ENCODE assay signal across 10 cellular contexts in genomic region chr7:24595671-24596418, GRCh38. TPM values are rescaled to one million over a fixed set of nuclear protein-coding genes. Genes with fewer than 3 reads are reported as not detected.
DNase-seq lines count a peak whose midpoint lies in the region; ATAC-seq, FAIRE-seq and TF ChIP-seq lines count a peak whose summit lies in the region.
"Had no signal": no experiment of that assay in that cellular context is flagged by ENCODE, and none has a peak within 500 bp of the region (broad histone marks: within the 10 kb centered on the region; RNA-seq: fewer than 3 reads in every experiment).

No MANE protein-coding gene starts in this region.

- in situ Hi-C loops in K562 (cut with MboI): no loop called here

- H3K27me3 Mint-ChIP-seq in WTC11 (ENCODE audit: low read depth): no peaks in the 10 kb centered on the region

- ATAC-seq in GM19438 (IDR thresholded peaks at IDR 0.05; ENCODE audit: low read depth, unreplicated experiment): peak; percentile 66
- ATAC-seq in HG03064 (IDR thresholded peaks at IDR 0.05; ENCODE audit: low read depth, unreplicated experiment): peak; percentile 63
- ATAC-seq in K562: no peak
- ATAC-seq in WTC11: no peak

- H3K79me2 ChIP-seq in K562 (ENCODE audit: control insufficient read depth, insufficient read depth, low read length) (peaks cover 50% of the 10 kb centered on the region), OCI-LY7 (ENCODE audit: insufficient read depth, low read depth, low read length) (peaks cover 84% of the 10 kb centered on the region)

- POLR2A ChIA-PET in K562 (lab: Yijun Ruan, JAX) (no interaction called here), OCI-LY7 (lab: Charles Lee) (no interaction called here), WTC11 (lab: Charles Lee) (no interaction called here)

- WGBS in K562 (ENCODE audit: insufficient coverage, low coverage, missing lambda C conversion rate): 86% methylated on average over 7 of the region's 7 CpGs

- H3K27me3 ChIP-seq in K562 (ENCODE audit: control insufficient read depth in 2 of 2, insufficient read depth in 2 of 2, low read length in 2 of 2): no peaks in the 10 kb centered on the region

- no TSS peak for BruUV-seq in K562 (replicated peaks; lab: Mats Ljungman, UMichigan)
- no TSS peak for BruUV-seq in OCI-LY7 (replicated peaks; lab: Mats Ljungman, UMichigan)

- H3K9ac ChIP-seq in K562 (ENCODE audit: insufficient read depth in 1 of 2, low read depth in 2 of 2, low read length in 2 of 2): no peak overlapping the region

- no peak for DNase-seq in GM12891 (ENCODE audit: insufficient read length, low spot score)
- no peak for DNase-seq in K562 (ENCODE audit: extremely low read depth in 1 of 4, low spot score in 3 of 4)
- no peak for DNase-seq in NOMO-1 (lab: John Stamatoyannopoulos, UW; ENCODE audit: unreplicated experiment in 2 of 2)
- DNase-seq in NCI-H510A (lab: John Stamatoyannopoulos, UW): no peak
- no peak for DNase-seq in OCI-LY7 (ENCODE audit: low spot score)
- DNase-seq in WTC11 (ENCODE audit: low spot score): no peak
- DNase-seq: activated CD4-positive, alpha-beta T cell treated with anti-CD3 and anti-CD28 coated beads for 1 hour; Caco-2 had no signal

- H3K4me3 Mint-ChIP-seq in WTC11: no peak overlapping the region

- H4K20me1 ChIP-seq in K562 (replicated peaks; ENCODE audit: control insufficient read depth, insufficient read depth, low read length) (no peaks in the 10 kb centered on the region), OCI-LY7 (ENCODE audit: insufficient read depth, low read length) (peaks cover under 1% of the 10 kb centered on the region)

- H3K4me1 Mint-ChIP-seq in WTC11: 0 out of 2 replicates have a peak, but pooled peaks cover 3% of the 10 kb centered on the region

- intact Hi-C loops in K562 (cut with micrococcal nuclease) (loop anchor here (10.0 kb wide), 1 partner anchor 499 kb away; no protein-coding TSS in a partner anchor), OCI-LY7 (cut with micrococcal nuclease; ENCODE audit: unreplicated experiment) (no loop called here)

- H2AFZ ChIP-seq in K562 (ENCODE audit: low read depth, low read length) (no peak overlapping the region), OCI-LY7 (ENCODE audit: low read length) (no peak overlapping the region)

- no peaks in the 10 kb centered on the region for H3K9me2 ChIP-seq in OCI-LY7 (ENCODE audit: insufficient read depth, low read length)

- H3K9me3 ChIP-seq in K562 (replicated peaks; ENCODE audit: control insufficient read depth, insufficient read depth, low read depth, low read length) (no peaks in the 10 kb centered on the region), OCI-LY7 (ENCODE audit: low read length) (no peaks in the 10 kb centered on the region; the same call in 1 of the 2 replicates)
- H3K9me3 ChIP-seq: Caco-2 had no signal

- H3K27ac Mint-ChIP-seq in WTC11: no peak overlapping the region

- TF ChIP-seq POLR2A in GM12891 (IDR thresholded peaks at IDR 0.05; ENCODE audit: low read depth, low read length) (no peak; the same call in 1 of the 2 replicates), K562 (conservative IDR thresholded peaks at IDR 0.05) (no peak)

- H3K4me3 ChIP-seq in K562 (no peak overlapping the region), OCI-LY7 (ENCODE audit: low read depth, low read length, poor library complexity, severe bottlenecking) (no peak overlapping the region)

- H3K9me1 ChIP-seq in K562 (ENCODE audit: control insufficient read depth, insufficient read depth, low read length): no peaks in the 10 kb centered on the region

- no peaks in the 10 kb centered on the region for H3K4me1 ChIP-seq in K562 (replicated peaks in 1 of 2; ENCODE audit: control insufficient read depth in 2 of 2, insufficient read depth in 2 of 2, low read length in 2 of 2)
- H3K4me1 ChIP-seq in OCI-LY7 (ENCODE audit: insufficient read depth, low read length, poor library complexity, severe bottlenecking): no peaks in the 10 kb centered on the region
- H3K4me1 ChIP-seq: Caco-2 had no signal

- no peak overlapping the region for H3K27ac ChIP-seq in K562 (ENCODE audit: extremely low read depth, low read depth, low read length)
- H3K27ac ChIP-seq in OCI-LY7 (ENCODE audit: low read depth, low read length, poor library complexity, severe bottlenecking): no peak overlapping the region

- peak; percentile 88 for FAIRE-seq in GM12891 (lab: Jason Lieb, UNC)
- no peak for FAIRE-seq in K562 (lab: Jason Lieb, UNC)

- H3K36me3 Mint-ChIP-seq in WTC11: peaks cover 5% of the 10 kb centered on the region; the same call in 1 of the 2 replicates

- H3K36me3 ChIP-seq in K562 (ENCODE audit: control insufficient read depth, insufficient read depth, low read length): 0 out of 3 replicates have a peak, but pooled peaks cover 2% of the 10 kb centered on the region
- peaks cover 11% of the 10 kb centered on the region for H3K36me3 ChIP-seq in OCI-LY7 (ENCODE audit: insufficient read depth, low read length)

- CTCF ChIA-PET in K562 (lab: Yijun Ruan, JAX; ENCODE audit: low intra/inter-chr PET ratio): no interaction called here
- CTCF ChIA-PET in OCI-LY7 (lab: Charles Lee; ENCODE audit: unreplicated experiment): no interaction called here
- CTCF ChIA-PET in WTC11 (lab: Charles Lee): no interaction called here

- no peak for TF ChIP-seq RAD21 in K562 (CRISPR knock-in tag; conservative IDR thresholded peaks at IDR 0.05 in 1 of 2, IDR thresholded peaks at IDR 0.05 in 1 of 2)

- H3K4me2 ChIP-seq in K562 (ENCODE audit: insufficient read depth, low read length): no peak overlapping the region
- no peak overlapping the region for H3K4me2 ChIP-seq in OCI-LY7 (ENCODE audit: low read length)

- no peaks in the 10 kb centered on the region for H3K9me3 Mint-ChIP-seq in WTC11

- TF ChIP-seq CTCF in K562 (IDR thresholded peaks at IDR 0.05 in 2 of 3, conservative IDR thresholded peaks at IDR 0.05 in 1 of 3; ENCODE audit: insufficient read depth in 2 of 3, low read depth in 1 of 3, low read length in 3 of 3): no peak
- no peak for TF ChIP-seq CTCF in OCI-LY7 (conservative IDR thresholded peaks at IDR 0.05; ENCODE audit: low read length)
- TF ChIP-seq CTCF in WTC11 (IDR thresholded peaks at IDR 0.05): no peak

- no peak for TF ChIP-seq EP300 in K562 (IDR thresholded peaks at IDR 0.05; ENCODE audit: low read length)

TF ChIP-seq in GM12891, 5 proteins besides CTCF, POLR2A, EP300 and RAD21:
- no peak for TF ChIP-seq SPI1 (IDR thresholded peaks at IDR 0.05; ENCODE audit: low read depth, low read length)
- TF ChIP-seq POU2F2 (IDR thresholded peaks at IDR 0.05; ENCODE audit: low read depth, low read length): no peak
- TF ChIP-seq PAX5 (IDR thresholded peaks at IDR 0.05; ENCODE audit: insufficient read depth, low read length, severe bottlenecking): no peak
- TF ChIP-seq POLR2AphosphoS5 (IDR thresholded peaks at IDR 0.05; ENCODE audit: low read depth, low read length): no peak
- no peak for TF ChIP-seq TAF1 (IDR thresholded peaks at IDR 0.05; ENCODE audit: low read depth, low read length)

TF ChIP-seq in WTC11, 78 proteins besides CTCF, POLR2A, EP300 and RAD21:
- TF ChIP-seq NR2C2 (CRISPR knock-in tag; IDR thresholded peaks at IDR 0.05) (no peak), JAZF1 (CRISPR knock-in tag; IDR thresholded peaks at IDR 0.05) (no peak), HMGA2 (CRISPR knock-in tag; IDR thresholded peaks at IDR 0.05) (no peak), IRF2 (CRISPR knock-in tag; IDR thresholded peaks at IDR 0.05; ENCODE audit: borderline replicate concordance, low read depth) (no peak), ZNF416 (CRISPR knock-in tag; IDR thresholded peaks at IDR 0.05) (no peak), USF1 (CRISPR knock-in tag; IDR thresholded peaks at IDR 0.05) (no peak), ZNF138 (CRISPR knock-in tag; conservative IDR thresholded peaks at IDR 0.05) (no peak), OVOL2 (CRISPR knock-in tag; IDR thresholded peaks at IDR 0.05; ENCODE audit: borderline replicate concordance) (no peak), TEAD1 (CRISPR knock-in tag; IDR thresholded peaks at IDR 0.05) (no peak), SOX15 (CRISPR knock-in tag; IDR thresholded peaks at IDR 0.05) (no peak), ZNF121 (CRISPR knock-in tag; IDR thresholded peaks at IDR 0.05) (no peak), FOXK1 (CRISPR knock-in tag; IDR thresholded peaks at IDR 0.05) (no peak), NR1H2 (CRISPR knock-in tag; IDR thresholded peaks at IDR 0.05) (no peak), ETV6 (CRISPR knock-in tag; IDR thresholded peaks at IDR 0.05) (no peak), ELF4 (CRISPR knock-in tag; IDR thresholded peaks at IDR 0.05; ENCODE audit: low read depth) (no peak)

RNA-seq across cellular contexts. Expression of gene PALS2, which starts 22.6 kb away (rescaled TPM):
- polyA plus RNA-seq in GM12891 (2012; ENCODE audit: low read depth, missing spikeins): 14.3 TPM
- 7.4 and 46.8 TPM in 2 replicates for total RNA-seq in K562 (2011; cell fraction: chromatin; rRNA removed; ENCODE audit: low replicate concordance)
- total RNA-seq in K562 (2011; cell fraction: nucleolus; rRNA removed): 3.7 and 6.4 TPM in 2 replicates
- 14.3 and 25.1 TPM in 2 replicates for total RNA-seq in K562 (2011; cell fraction: nucleoplasm; rRNA removed)
- total RNA-seq in K562 (2014; rRNA removed): 10.6 and 10.8 TPM in 2 replicates
- 23.1 and 26.9 TPM in 2 replicates for total RNA-seq in K562 (2014; rRNA removed; fragmentation: Illumina TruSeq; extraction: Trizol)
- total RNA-seq in K562 (2015; rRNA removed; fragmentation: Illumina TruSeq; extraction: Trizol): 17.6 and 17.7 TPM in 2 replicates
- 30.4 and 35.0 TPM in 2 replicates for total RNA-seq in K562 (2021)
- 14.4 and 20.2 TPM in 2 replicates for polyA plus RNA-seq in K562 (2011; rRNA removed)
- polyA plus RNA-seq in K562 (2011; cell fraction: cytosol; rRNA removed): 2.9 and 5.6 TPM in 2 replicates
- 5.3 and 7.9 TPM in 2 replicates for polyA plus RNA-seq in K562 (2011; cell fraction: nucleus; rRNA removed)
- polyA plus RNA-seq in K562 (2012): 8.7 and 13.3 TPM in 2 replicates
- polyA plus RNA-seq in K562 (2014; fragmentation: Illumina TruSeq; extraction: Trizol): 15.8 and 17.5 TPM in 2 replicates
- 1 to 10 TPM; 5.9 to 7.2 TPM for polyA plus RNA-seq in K562 (2014; fragmentation: Nextera tagmentation; extraction: Ambion mirVana)
- polyA plus RNA-seq in K562 (2014; rRNA removed): 11.6 and 18.9 TPM in 2 replicates
- 53.0 and 69.7 TPM in 2 replicates for polyA minus RNA-seq in K562 (2011; rRNA and poly(A)+ RNA removed)
- polyA minus RNA-seq in K562 (2011; cell fraction: cytosol; rRNA and poly(A)+ RNA removed): 19.5 and 19.7 TPM in 2 replicates
- polyA minus RNA-seq in K562 (2011; cell fraction: nucleus; rRNA and poly(A)+ RNA removed): 9.0 and 16.4 TPM in 2 replicates
- total RNA-seq in OCI-LY7 (2014; rRNA removed; shearing (Covaris generic)): 26.3 and 45.1 TPM in 2 replicates
- 74.0 and 75.9 TPM in 2 replicates for total RNA-seq in OCI-LY7 (2022)
- total RNA-seq in WTC11 (2021): 47.6 to 64.6 TPM (median 49.7 TPM) in 3 replicates

Comparison
In these comparisons a context has a peak if more than half of its experiments do, and no peak if none do; other contexts are left out.
1. ATAC-seq: peak in GM19438 (single experiment) and HG03064 (single experiment); none in K562 (single experiment) and WTC11 (single experiment).